Comparison of ENCODE assay signal across 33 cellular contexts in the genomic region with DNA sequence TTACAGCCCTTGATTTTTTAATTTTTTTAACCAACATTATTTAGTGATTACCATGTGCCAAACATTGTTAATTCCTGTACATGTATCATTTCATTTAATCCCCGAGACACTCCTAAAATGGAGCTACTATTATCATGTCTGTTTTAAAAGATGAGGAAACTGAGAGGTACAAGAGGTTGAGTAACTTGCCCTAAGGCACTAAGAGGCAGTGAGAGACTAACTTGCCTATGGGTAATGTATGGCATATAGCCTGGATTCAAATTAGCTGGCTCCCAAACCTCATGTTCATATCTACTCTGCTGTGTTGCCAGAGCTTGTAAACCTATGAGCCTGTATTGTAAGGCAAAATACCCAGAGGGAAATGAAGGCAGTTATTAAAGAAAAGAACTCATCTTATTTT.
"Had no signal": no experiment of that assay in that cellular context is flagged by ENCODE, and none has a peak within 500 bp of the region (broad histone marks: within the 10 kb centered on the region; RNA-seq: fewer than 3 reads in every experiment).

No MANE protein-coding gene starts in this region.

- H3K4me3 Mint-ChIP-seq: activated B cell treated with CpG ODN at 0.5 μM for 24 hours; activated CD8-positive, alpha-beta T cell treated with anti-CD3 and anti-CD28 coated beads for 36 hours; activated naive CD4-positive, alpha-beta T cell treated with anti-CD3 and anti-CD28 coated beads, Interleukin-2, amount 10 ng/mL, durations not matched to agents 7 days and 5 days; activated naive CD8-positive, alpha-beta T cell treated with anti-CD3 and anti-CD28 coated beads, Interleukin-2, amount 50 U/mL, for 24 hours; activated T-cell treated with anti-CD3 and anti-CD28 coated beads, Interleukin-2, amount 50 U/mL, for 4 hours; T-cell; T-helper 1 cell treated with Interleukin-12 subunit alpha and Interleukin-12 subunit beta and Interleukin-4 antibody, amounts not matched to agents 30 μg/mL and 1 μg/mL, for 36 hours; T-helper 2 cell treated with Interferon-gamma antibody and Interleukin-4, amounts not matched to agents 5 μg/mL and 100 μg/mL, for 36 hours had no signal

- H3K27me3 ChIP-seq: adrenal gland, body of pancreas, cardiac muscle cell, colonic mucosa, esophagus muscularis mucosa had no signal

- H3K4me1 Mint-ChIP-seq: activated B cell treated with CpG ODN at 0.5 μM for 24 hours; activated naive CD4-positive, alpha-beta T cell treated with anti-CD3 and anti-CD28 coated beads, Interleukin-2, amount 10 ng/mL, durations not matched to agents 7 days and 5 days; activated naive CD8-positive, alpha-beta T cell treated with anti-CD3 and anti-CD28 coated beads, Interleukin-2, amount 50 U/mL, for 24 hours had no signal

- H3K9me3 ChIP-seq: adrenal gland, body of pancreas, colonic mucosa, esophagus muscularis mucosa had no signal

- H3K27me3 Mint-ChIP-seq: activated B cell treated with CpG ODN at 0.5 μM for 24 hours; activated CD8-positive, alpha-beta T cell treated with anti-CD3 and anti-CD28 coated beads for 36 hours; activated naive CD4-positive, alpha-beta T cell treated with anti-CD3 and anti-CD28 coated beads, Interleukin-2, amount 10 ng/mL, durations not matched to agents 7 days and 5 days; activated naive CD8-positive, alpha-beta T cell treated with anti-CD3 and anti-CD28 coated beads, Interleukin-2, amount 50 U/mL, for 24 hours; T-cell had no signal

- H3K27ac Mint-ChIP-seq: activated B cell treated with CpG ODN at 0.5 μM for 24 hours; activated CD8-positive, alpha-beta T cell treated with anti-CD3 and anti-CD28 coated beads for 36 hours; activated naive CD4-positive, alpha-beta T cell treated with anti-CD3 and anti-CD28 coated beads, Interleukin-2, amount 10 ng/mL, durations not matched to agents 7 days and 5 days; activated naive CD4-positive, alpha-beta T cell treated with anti-CD3 and anti-CD28 coated beads, Interleukin-2, amount 50 U/mL, for 72 hours; activated naive CD8-positive, alpha-beta T cell treated with anti-CD3 and anti-CD28 coated beads, Interleukin-2, amount 50 U/mL, for 24 hours; activated T-helper 2 cell treated with anti-CD3 and anti-CD28 coated beads, Interferon-gamma antibody, Interleukin-2, Interleukin-4, amounts not matched to agents 10 μg/mL and 5 μg/mL and 100 μg/mL, durations not matched to agents 14 hours and 24 hours and 36 hours; T-cell; T-helper 1 cell treated with Interleukin-12 subunit alpha and Interleukin-12 subunit beta and Interleukin-4 antibody, amounts not matched to agents 30 μg/mL and 1 μg/mL, for 36 hours; T-helper 2 cell treated with Interferon-gamma antibody and Interleukin-4, amounts not matched to agents 5 μg/mL and 100 μg/mL, for 36 hours had no signal

- H3K27ac ChIP-seq: adrenal gland, body of pancreas, colonic mucosa, esophagus muscularis mucosa, WERI-Rb-1 had no signal

- H3K4me1 ChIP-seq: adrenal gland, body of pancreas, colonic mucosa, esophagus muscularis mucosa had no signal

- DNase-seq: activated B cell treated with CpG ODN at 0.5 μM for 24 hours; activated CD4-positive, alpha-beta T cell treated with anti-CD3 and anti-CD28 coated beads for 48 hours; activated CD4-positive, alpha-beta T cell treated with anti-CD3 and anti-CD28 coated beads, Interleukin-2, amount 50 U/mL, for 1 hour; activated CD4-positive, alpha-beta T cell treated with anti-CD3 and anti-CD28 coated beads, Interleukin-2, amount 50 U/mL, for 48 hours; activated CD8-positive, alpha-beta memory T cell treated with anti-CD3 and anti-CD28 coated beads for 24 hours; activated CD8-positive, alpha-beta T cell treated with anti-CD3 and anti-CD28 coated beads for 36 hours; activated effector memory CD4-positive, alpha-beta T cell treated with anti-CD3 and anti-CD28 coated beads, Interleukin-2, amount 50 U/mL, for 16 hours; activated naive CD4-positive, alpha-beta T cell treated with anti-CD3 and anti-CD28 coated beads, Interleukin-2, amount 10 ng/mL, durations not matched to agents 7 days and 5 days; activated naive CD8-positive, alpha-beta T cell treated with anti-CD3 and anti-CD28 coated beads, Interleukin-2, amount 50 U/mL, for 24 hours; activated T-cell treated with anti-CD3 and anti-CD28 coated beads, Interleukin-2, amount 50 U/mL, for 4 hours; adrenal gland; amygdala; aorta; body of pancreas; central memory CD4-positive, alpha-beta T cell; cerebellar nuclear complex; colonic mucosa; effector CD8-positive, alpha-beta T cell; head of caudate nucleus; SW 1271; T-cell; T1000; WERI-Rb-1 had no signal

- H3K9me3 Mint-ChIP-seq: activated B cell treated with CpG ODN at 0.5 μM for 24 hours; activated CD8-positive, alpha-beta T cell treated with anti-CD3 and anti-CD28 coated beads for 36 hours; activated naive CD4-positive, alpha-beta T cell treated with anti-CD3 and anti-CD28 coated beads, Interleukin-2, amount 10 ng/mL, durations not matched to agents 7 days and 5 days; activated naive CD4-positive, alpha-beta T cell treated with anti-CD3 and anti-CD28 coated beads, Interleukin-2, amount 50 U/mL, for 72 hours; activated naive CD8-positive, alpha-beta T cell treated with anti-CD3 and anti-CD28 coated beads, Interleukin-2, amount 50 U/mL, for 24 hours; activated T-cell treated with anti-CD3 and anti-CD28 coated beads, Interleukin-2, amount 50 U/mL, for 4 hours; activated T-helper 2 cell treated with anti-CD3 and anti-CD28 coated beads, Interferon-gamma antibody, Interleukin-2, Interleukin-4, amounts not matched to agents 10 μg/mL and 5 μg/mL and 100 μg/mL, durations not matched to agents 14 hours and 24 hours and 36 hours; T-cell; T-helper 1 cell treated with Interleukin-12 subunit alpha and Interleukin-12 subunit beta and Interleukin-4 antibody, amounts not matched to agents 30 μg/mL and 1 μg/mL, for 36 hours; T-helper 2 cell treated with Interferon-gamma antibody and Interleukin-4, amounts not matched to agents 5 μg/mL and 100 μg/mL, for 36 hours had no signal

- FAIRE-seq: endometrium, endothelial cell of umbilical vein, frontal cortex had no signal

- H3K4me3 ChIP-seq: adrenal gland, body of pancreas, cardiac muscle cell, colonic mucosa, esophagus muscularis mucosa had no signal

- ATAC-seq: activated CD4-positive, CD25-positive, alpha-beta regulatory T cell treated with anti-CD3 and anti-CD28 coated beads, Interleukin-2, amount 50 U/mL, for 24 hours; activated CD8-positive, alpha-beta T cell treated with anti-CD3 and anti-CD28 coated beads for 36 hours; activated naive CD4-positive, alpha-beta T cell treated with anti-CD3 and anti-CD28 coated beads, Interleukin-2, amount 50 U/mL, for 72 hours; activated naive CD8-positive, alpha-beta T cell treated with anti-CD3 and anti-CD28 coated beads, Interleukin-2, amount 50 U/mL, for 24 hours; activated T-cell treated with anti-CD3 and anti-CD28 coated beads, Interleukin-2, amount 50 U/mL, for 4 hours; body of pancreas; T-cell had no signal
